In the genomic region with DNA sequence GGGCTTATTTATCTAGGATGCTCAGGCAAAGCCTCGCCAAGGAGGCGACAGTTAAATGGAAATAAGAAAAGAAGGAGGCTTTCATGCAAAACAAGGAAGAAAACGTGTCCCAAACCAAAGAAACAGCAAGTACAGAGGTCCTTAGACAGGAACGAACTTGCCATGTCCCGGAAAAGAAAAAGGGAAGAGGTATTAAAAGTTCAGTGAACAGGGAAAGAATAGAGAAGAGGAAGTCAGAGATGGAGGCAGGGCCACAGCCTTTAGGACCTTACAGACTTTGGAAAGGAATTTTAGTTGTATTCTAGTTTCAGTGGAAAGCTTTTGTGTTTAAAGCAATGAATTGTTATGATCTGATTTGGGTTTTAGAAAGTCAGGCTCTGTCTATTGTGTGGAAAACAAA, we compare ENCODE assay signal across 17 cellular contexts.
A peak's percentile ranks its signal among the peaks of the same experiment; 100 is the strongest.
DNase-seq lines count a peak whose midpoint lies in the region; ATAC-seq and FAIRE-seq lines count a peak whose summit lies in the region.
"Had no signal": no experiment of that assay in that cellular context is flagged by ENCODE, and none has a peak within 500 bp of the region (broad histone marks: within the 10 kb centered on the region; RNA-seq: fewer than 3 reads in every experiment).

No MANE protein-coding gene starts in this region.

- no peaks in the 10 kb centered on the region for H3K27me3 Mint-ChIP-seq in activated naive CD8-positive, alpha-beta T cell
- no peaks in the 10 kb centered on the region for H3K27me3 Mint-ChIP-seq in stimulated activated naive B cell treated with anti-CD40 and anti-IgM and Interleukin-4, amounts not matched to agents 10 μg/mL and 1 μg/mL and 100 μg/mL, for 72 hours

- H3K36me3 Mint-ChIP-seq in activated naive CD8-positive, alpha-beta T cell = no peaks in the 10 kb centered on the region
- peaks cover 8 to 10% of the 10 kb centered on the region in 2 donors for H3K36me3 Mint-ChIP-seq in stimulated activated naive B cell treated with anti-CD40 and anti-IgM and Interleukin-4, amounts not matched to agents 10 μg/mL and 1 μg/mL and 100 μg/mL, for 72 hours

- H3K4me3 Mint-ChIP-seq in activated naive CD8-positive, alpha-beta T cell = no peak overlapping the region
- H3K4me3 Mint-ChIP-seq in stimulated activated naive B cell treated with anti-CD40 and anti-IgM and Interleukin-4, amounts not matched to agents 10 μg/mL and 1 μg/mL and 100 μg/mL, for 72 hours = no peak overlapping the region

- peak overlapping the region; percentile 52 for H3K27ac ChIP-seq in KOPT-K1 (ENCODE audit: low read depth, low read length, poor library complexity, severe bottlenecking)
- H3K27ac ChIP-seq: body of pancreas had no signal

- peaks cover 20% of the 10 kb centered on the region for H3K4me1 Mint-ChIP-seq in activated naive CD8-positive, alpha-beta T cell (ENCODE audit: low read depth)
- peaks cover 11 to 26% of the 10 kb centered on the region in 2 donors for H3K4me1 Mint-ChIP-seq in stimulated activated naive B cell treated with anti-CD40 and anti-IgM and Interleukin-4, amounts not matched to agents 10 μg/mL and 1 μg/mL and 100 μg/mL, for 72 hours

- no peaks in the 10 kb centered on the region for H3K9me3 ChIP-seq in KOPT-K1 (ENCODE audit: insufficient read depth, low read length, poor library complexity, severe bottlenecking)
- H3K9me3 ChIP-seq: body of pancreas had no signal

- DNase-seq in CD1c-positive myeloid dendritic cell (ENCODE audit: extremely low spot score) (peak; percentile 16), midbrain (lab: John Stamatoyannopoulos, UW) (peak; percentile 38), GM19239 (ENCODE audit: insufficient read length, low spot score) (no peak), NCI-H2196 treated with DMSO at 0.1 percent for 48 hours (lab: John Stamatoyannopoulos, UW; ENCODE audit: unreplicated experiment) (no peak)
- no peak for DNase-seq in stimulated activated naive B cell treated with anti-CD40 and anti-IgM and Interleukin-4, amounts not matched to agents 10 μg/mL and 1 μg/mL and 100 μg/mL, for 72 hours
- DNase-seq: activated CD4-positive, alpha-beta T cell treated with anti-CD3 and anti-CD28 coated beads for 48 hours; activated effector memory CD4-positive, alpha-beta T cell treated with Interleukin-2 at 50 U/mL for 16 hours; body of pancreas; DMS79 treated with DMSO at 0.1 percent for 48 hours; effector CD8-positive, alpha-beta T cell; foreskin fibroblast; NCI-H1417 treated with DMSO at 0.1 percent for 48 hours; NCI-H226; trophoblast cell had no signal

- H3K9me3 Mint-ChIP-seq in activated naive CD8-positive, alpha-beta T cell (ENCODE audit: low read depth) = no peaks in the 10 kb centered on the region
- H3K9me3 Mint-ChIP-seq in stimulated activated naive B cell treated with anti-CD40 and anti-IgM and Interleukin-4, amounts not matched to agents 10 μg/mL and 1 μg/mL and 100 μg/mL, for 72 hours = no peaks in the 10 kb centered on the region

- no peak for FAIRE-seq in GM19239 (lab: Jason Lieb, UNC)

- H3K36me3 ChIP-seq in KOPT-K1 (ENCODE audit: insufficient read depth, low read length) = peaks cover 66% of the 10 kb centered on the region

- H3K27ac Mint-ChIP-seq in activated naive CD8-positive, alpha-beta T cell = peak overlapping the region; percentile 1
- no peak overlapping the region for H3K27ac Mint-ChIP-seq in stimulated activated naive B cell treated with anti-CD40 and anti-IgM and Interleukin-4, amounts not matched to agents 10 μg/mL and 1 μg/mL and 100 μg/mL, for 72 hours

- ATAC-seq in stimulated activated naive B cell treated with anti-CD40 and anti-IgM and Interleukin-4, amounts not matched to agents 10 μg/mL and 1 μg/mL and 100 μg/mL, for 72 hours (replicated peaks) = no peak
- no peak for ATAC-seq in HG02981 (IDR thresholded peaks at IDR 0.05; ENCODE audit: unreplicated experiment)
- ATAC-seq: body of pancreas had no signal

Comparison
In these comparisons a context has a peak if more than half of its experiments do, and no peak if none do; other contexts are left out.
1. DNase-seq: peak in CD1c-positive myeloid dendritic cell (single experiment) and midbrain (single experiment); none in GM19239 (single experiment), stimulated activated naive B cell treated with anti-CD40 and anti-IgM and Interleukin-4, amounts not matched to agents 10 μg/mL and 1 μg/mL and 100 μg/mL, for 72 hours (single experiment) and NCI-H2196 treated with DMSO at 0.1 percent for 48 hours (single experiment).